21 cellular contexts compared by ENCODE assay signal in the genomic region with DNA sequence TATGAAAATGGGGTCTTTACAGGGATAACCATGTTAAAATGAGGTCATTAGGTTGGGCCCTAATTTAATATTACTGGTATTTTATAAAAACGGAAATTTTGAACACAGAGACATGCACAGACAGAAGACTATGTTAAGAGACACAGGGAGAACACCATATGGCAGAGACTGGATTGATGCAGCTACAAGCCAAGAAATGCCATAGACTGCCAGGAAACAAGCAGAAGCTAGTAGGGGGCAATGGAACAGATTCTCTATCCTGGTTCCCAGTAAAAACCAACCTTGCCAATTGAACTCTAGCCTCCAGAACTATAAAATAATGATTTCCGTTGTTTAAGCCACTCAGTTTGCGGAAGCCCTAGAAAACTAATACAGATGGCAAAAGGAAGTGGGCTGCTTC. TPM values are rescaled to one million over a fixed set of nuclear protein-coding genes. Genes with fewer than 3 reads are reported as not detected.
"Had no signal": no experiment of that assay in that cellular context is flagged by ENCODE, and none has a peak within 500 bp of the region (broad histone marks: within the 10 kb centered on the region; RNA-seq: fewer than 3 reads in every experiment).

No MANE protein-coding gene starts in this region.

- DNase-seq: Kasumi-1, MM.1S, NCI-H1092 treated with DMSO at 0.1 percent for 48 hours, NCI-H1436, NCI-H1930, NCI-H2081, NCI-H2107, NCI-H2227 treated with DMSO at 0.1 percent for 48 hours, NCI-H510A treated with DMSO at 0.1 percent for 48 hours, NCI-H526, NCI-H748 treated with DMSO at 0.1 percent for 48 hours, Right ventricle myocardium superior, RPMI8226, SIG-M5, SK-N-SH, SW 1271, T-cell had no signal

RNA-seq across cellular contexts. Expression of a gene that starts 20.2 kb away (rescaled TPM):
- total RNA-seq: K562, M059J, SJSA1 had no signal
- polyA plus RNA-seq: IgD-negative memory B cell, SK-N-SH had no signal
